Comparison of ENCODE assay signal across 1 cellular context in genomic region chr21:31371715-31372114, GRCh38.
TF ChIP-seq lines count a peak whose summit lies in the region.

No MANE protein-coding gene starts in this region.

TF ChIP-seq in HCT116, 20 proteins besides CTCF, POLR2A, EP300 and RAD21 (continued from another document):
- TF ChIP-seq, protein P1, sequence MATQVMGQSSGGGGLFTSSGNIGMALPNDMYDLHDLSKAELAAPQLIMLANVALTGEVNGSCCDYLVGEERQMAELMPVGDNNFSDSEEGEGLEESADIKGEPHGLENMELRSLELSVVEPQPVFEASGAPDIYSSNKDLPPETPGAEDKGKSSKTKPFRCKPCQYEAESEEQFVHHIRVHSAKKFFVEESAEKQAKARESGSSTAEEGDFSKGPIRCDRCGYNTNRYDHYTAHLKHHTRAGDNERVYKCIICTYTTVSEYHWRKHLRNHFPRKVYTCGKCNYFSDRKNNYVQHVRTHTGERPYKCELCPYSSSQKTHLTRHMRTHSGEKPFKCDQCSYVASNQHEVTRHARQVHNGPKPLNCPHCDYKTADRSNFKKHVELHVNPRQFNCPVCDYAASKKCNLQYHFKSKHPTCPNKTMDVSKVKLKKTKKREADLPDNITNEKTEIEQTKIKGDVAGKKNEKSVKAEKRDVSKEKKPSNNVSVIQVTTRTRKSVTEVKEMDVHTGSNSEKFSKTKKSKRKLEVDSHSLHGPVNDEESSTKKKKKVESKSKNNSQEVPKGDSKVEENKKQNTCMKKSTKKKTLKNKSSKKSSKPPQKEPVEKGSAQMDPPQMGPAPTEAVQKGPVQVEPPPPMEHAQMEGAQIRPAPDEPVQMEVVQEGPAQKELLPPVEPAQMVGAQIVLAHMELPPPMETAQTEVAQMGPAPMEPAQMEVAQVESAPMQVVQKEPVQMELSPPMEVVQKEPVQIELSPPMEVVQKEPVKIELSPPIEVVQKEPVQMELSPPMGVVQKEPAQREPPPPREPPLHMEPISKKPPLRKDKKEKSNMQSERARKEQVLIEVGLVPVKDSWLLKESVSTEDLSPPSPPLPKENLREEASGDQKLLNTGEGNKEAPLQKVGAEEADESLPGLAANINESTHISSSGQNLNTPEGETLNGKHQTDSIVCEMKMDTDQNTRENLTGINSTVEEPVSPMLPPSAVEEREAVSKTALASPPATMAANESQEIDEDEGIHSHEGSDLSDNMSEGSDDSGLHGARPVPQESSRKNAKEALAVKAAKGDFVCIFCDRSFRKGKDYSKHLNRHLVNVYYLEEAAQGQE (IDR thresholded peaks at IDR 0.05; ENCODE audit: low read depth), result no peak
- TF ChIP-seq ELF1 (IDR thresholded peaks at IDR 0.05; ENCODE audit: borderline replicate concordance, low read depth) (no peak), SRF (IDR thresholded peaks at IDR 0.05; ENCODE audit: low read depth) (no peak)
- TF ChIP-seq, protein P2, sequence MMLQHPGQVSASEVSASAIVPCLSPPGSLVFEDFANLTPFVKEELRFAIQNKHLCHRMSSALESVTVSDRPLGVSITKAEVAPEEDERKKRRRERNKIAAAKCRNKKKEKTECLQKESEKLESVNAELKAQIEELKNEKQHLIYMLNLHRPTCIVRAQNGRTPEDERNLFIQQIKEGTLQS (IDR thresholded peaks at IDR 0.05), result no peak
